Comparison of ENCODE assay signal across 8 cellular contexts in the genomic region with DNA sequence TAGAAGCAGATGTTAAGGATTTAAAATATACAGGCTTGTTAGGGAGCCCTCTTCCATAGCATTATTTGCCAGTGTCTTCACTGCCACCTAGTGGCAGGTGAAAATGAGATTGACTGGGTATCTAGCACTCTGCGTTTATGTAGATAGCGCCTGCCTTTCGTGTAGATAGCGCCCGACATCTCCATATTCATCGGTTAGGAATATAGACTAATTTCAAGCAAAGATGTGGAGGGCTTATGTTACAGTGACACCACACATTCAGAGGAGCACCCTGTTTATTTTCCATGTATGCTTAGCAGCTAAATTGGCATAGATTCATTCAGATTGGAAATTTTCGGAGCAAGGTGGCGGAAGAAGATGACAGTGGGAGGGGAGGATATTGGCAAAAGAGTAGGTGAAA.
DNase-seq lines count a peak whose midpoint lies in the region; ATAC-seq, FAIRE-seq and TF ChIP-seq lines count a peak whose summit lies in the region.

No MANE protein-coding gene starts in this region.

- H3K9me3 Mint-ChIP-seq in activated T-helper 1 cell treated with anti-CD3 and anti-CD28 coated beads, Interleukin-12 subunit alpha, Interleukin-12 subunit beta, Interleukin-2, Interleukin-4 antibody, amounts not matched to agents 30 ng/mL and 10 ng/mL and 1 ng/mL, durations not matched to agents 14 hours and 24 hours and 36 hours = no peaks in the 10 kb centered on the region

- H3K27ac ChIP-seq in left ventricle myocardium inferior (replicated peaks) = no peak overlapping the region
- no peak overlapping the region for H3K27ac ChIP-seq in small intestine (ENCODE audit: low read depth in 1 of 2, low read length in 1 of 2)

- intact Hi-C loops in activated T-helper 1 cell treated with anti-CD3 and anti-CD28 coated beads, Interleukin-12 subunit alpha, Interleukin-12 subunit beta, Interleukin-2, Interleukin-4 antibody, amounts not matched to agents 30 ng/mL and 10 ng/mL and 1 ng/mL, durations not matched to agents 14 hours and 24 hours and 36 hours (cut with micrococcal nuclease) = no loop called here
- intact Hi-C loops in left ventricle myocardium inferior (cut with micrococcal nuclease) = no loop called here

- H3K4me1 Mint-ChIP-seq in activated T-helper 1 cell treated with anti-CD3 and anti-CD28 coated beads, Interleukin-12 subunit alpha, Interleukin-12 subunit beta, Interleukin-2, Interleukin-4 antibody, amounts not matched to agents 30 ng/mL and 10 ng/mL and 1 ng/mL, durations not matched to agents 14 hours and 24 hours and 36 hours (ENCODE audit: low read depth) = no peaks in the 10 kb centered on the region

- H3K4me1 ChIP-seq in left ventricle myocardium inferior (no peaks in the 10 kb centered on the region), small intestine (ENCODE audit: control insufficient read depth in 2 of 2, insufficient read depth in 1 of 2, low read depth in 1 of 2, low read length in 1 of 2) (no peaks in the 10 kb centered on the region)

- H3K36me3 Mint-ChIP-seq in activated T-helper 1 cell treated with anti-CD3 and anti-CD28 coated beads, Interleukin-12 subunit alpha, Interleukin-12 subunit beta, Interleukin-2, Interleukin-4 antibody, amounts not matched to agents 30 ng/mL and 10 ng/mL and 1 ng/mL, durations not matched to agents 14 hours and 24 hours and 36 hours (ENCODE audit: low read depth) = no peaks in the 10 kb centered on the region

- H3K4me3 ChIP-seq in left ventricle myocardium inferior (no peak overlapping the region), small intestine (ENCODE audit: low read depth in 1 of 2, low read length in 2 of 2) (no peak overlapping the region)

- TF ChIP-seq CTCF in left ventricle myocardium inferior (IDR thresholded peaks at IDR 0.05; ENCODE audit: borderline replicate concordance) = peak; percentile 62

- H3K27me3 Mint-ChIP-seq in activated T-helper 1 cell treated with anti-CD3 and anti-CD28 coated beads, Interleukin-12 subunit alpha, Interleukin-12 subunit beta, Interleukin-2, Interleukin-4 antibody, amounts not matched to agents 30 ng/mL and 10 ng/mL and 1 ng/mL, durations not matched to agents 14 hours and 24 hours and 36 hours (ENCODE audit: insufficient read depth) = no peaks in the 10 kb centered on the region

- no peak overlapping the region for H3K27ac Mint-ChIP-seq in activated T-helper 1 cell treated with anti-CD3 and anti-CD28 coated beads, Interleukin-12 subunit alpha, Interleukin-12 subunit beta, Interleukin-2, Interleukin-4 antibody, amounts not matched to agents 30 ng/mL and 10 ng/mL and 1 ng/mL, durations not matched to agents 14 hours and 24 hours and 36 hours

- H3K27me3 ChIP-seq in left ventricle myocardium inferior (ENCODE audit: low read depth) = no peaks in the 10 kb centered on the region
- no peaks in the 10 kb centered on the region for H3K27me3 ChIP-seq in small intestine (ENCODE audit: control insufficient read depth in 2 of 2, insufficient read depth in 2 of 2, low read length in 2 of 2)

- ATAC-seq in GM19351 (IDR thresholded peaks at IDR 0.05; ENCODE audit: unreplicated experiment) (peak; percentile 93), HG03342 (IDR thresholded peaks at IDR 0.05; ENCODE audit: unreplicated experiment) (peak; percentile 98), GM19455 (IDR thresholded peaks at IDR 0.05; ENCODE audit: unreplicated experiment) (no peak)

- no peak overlapping the region for H3K4me3 Mint-ChIP-seq in activated T-helper 1 cell treated with anti-CD3 and anti-CD28 coated beads, Interleukin-12 subunit alpha, Interleukin-12 subunit beta, Interleukin-2, Interleukin-4 antibody, amounts not matched to agents 30 ng/mL and 10 ng/mL and 1 ng/mL, durations not matched to agents 14 hours and 24 hours and 36 hours

- H3K36me3 ChIP-seq in left ventricle myocardium inferior (no peaks in the 10 kb centered on the region), small intestine (ENCODE audit: control insufficient read depth in 2 of 2, insufficient read depth in 2 of 2, low read length in 2 of 2) (no peaks in the 10 kb centered on the region)

- FAIRE-seq in small intestine (lab: Jason Lieb, UNC) = no peak

- DNase-seq in Daoy (ENCODE audit: low read depth) (peak; percentile 68), NCI-H226 (peak; percentile 37), left ventricle myocardium inferior (no peak), small intestine (peak; percentile 72)
- peak; percentile 8 for DNase-seq in activated T-helper 1 cell treated with anti-CD3 and anti-CD28 coated beads, Interleukin-12 subunit alpha, Interleukin-12 subunit beta, Interleukin-2, Interleukin-4 antibody, amounts not matched to agents 30 ng/mL and 10 ng/mL and 1 ng/mL, durations not matched to agents 14 hours and 24 hours and 36 hours (ENCODE audit: low spot score)

- 31 to 39% (median 35%) methylated on average over 8 of the region's 8 CpGs for WGBS in small intestine, 3 donors

- no peaks in the 10 kb centered on the region for H3K9me3 ChIP-seq in left ventricle myocardium inferior (replicated peaks)
- no peaks in the 10 kb centered on the region for H3K9me3 ChIP-seq in small intestine (ENCODE audit: control insufficient read depth, low read depth)
